ENCODE assay signal across 9 cellular contexts in the genomic region with DNA sequence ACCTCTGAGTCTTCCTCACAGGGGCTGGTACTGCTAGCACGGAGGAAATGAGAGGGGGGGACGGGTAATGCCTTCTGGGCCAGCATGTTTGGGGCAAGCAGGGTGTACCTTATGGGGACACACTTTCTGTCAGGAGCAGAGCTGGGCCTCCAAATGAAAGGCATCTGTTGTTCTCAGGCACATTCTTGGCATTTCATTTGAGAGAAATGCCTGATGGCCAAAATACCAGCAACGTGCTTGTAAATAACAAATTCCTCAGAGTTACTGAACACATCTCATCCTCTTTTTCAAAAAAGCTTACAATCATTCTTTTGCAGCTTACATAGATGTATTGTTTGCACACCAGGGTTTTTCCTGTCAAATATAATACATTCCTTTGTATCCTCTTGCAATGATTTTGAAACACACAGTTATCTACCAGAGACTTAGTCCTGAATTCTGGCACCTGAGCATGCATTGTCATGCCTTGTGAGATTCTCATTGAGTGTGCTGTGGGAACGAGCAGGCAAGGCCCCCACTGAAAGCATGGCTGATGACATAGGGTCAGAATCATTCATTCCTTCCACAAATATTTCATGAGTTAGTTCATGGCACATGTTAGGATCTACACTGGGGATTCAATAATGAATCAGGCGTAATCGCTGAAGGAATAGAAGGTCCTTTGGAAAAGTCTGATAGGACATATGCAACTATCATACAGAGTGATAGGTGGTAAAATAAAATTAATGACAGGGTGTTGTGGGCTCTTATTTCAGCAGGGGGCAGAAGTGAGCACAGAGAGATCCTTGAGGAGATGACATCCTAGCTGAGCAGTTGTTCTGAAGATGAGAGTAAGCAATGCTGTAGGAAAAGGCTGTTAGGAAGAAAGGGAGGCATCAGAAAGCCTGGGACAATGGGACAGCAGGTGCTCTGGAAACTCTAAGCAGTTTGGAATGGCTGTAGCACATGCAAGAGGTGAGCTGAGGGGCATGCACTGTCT.
DNase-seq lines count a peak whose midpoint lies in the region; ATAC-seq and TF ChIP-seq lines count a peak whose summit lies in the region.
"Had no signal": no experiment of that assay in that cellular context is flagged by ENCODE, and none has a peak within 500 bp of the region (broad histone marks: within the 10 kb centered on the region; RNA-seq: fewer than 3 reads in every experiment).

No MANE protein-coding gene starts in this region.

- H3K4me2 ChIP-seq in OCI-LY3 (ENCODE audit: low read length), result no peak overlapping the region
- H3K4me2 ChIP-seq: BLaER1 had no signal

- ATAC-seq in GM18502 (IDR thresholded peaks at IDR 0.05; ENCODE audit: poor library complexity, unreplicated experiment), result no peak

- H3K9ac ChIP-seq in OCI-LY3 (ENCODE audit: low read length), result no peak overlapping the region
- H3K9ac ChIP-seq: BLaER1 had no signal

- H3K4me3 ChIP-seq in OCI-LY3 (ENCODE audit: low read length) (no peak overlapping the region), fibroblast of pulmonary artery (replicated peaks; ENCODE audit: low read depth, low read length) (no peak overlapping the region), skeletal muscle cell (ENCODE audit: low read depth, low read length) (no peak overlapping the region)
- H3K4me3 ChIP-seq: BLaER1 had no signal

- H3K27me3 ChIP-seq in OCI-LY3 (ENCODE audit: low read depth, low read length), result 0 out of 2 replicates have a peak, but pooled peaks cover 4% of the 10 kb centered on the region
- H3K27me3 ChIP-seq: BLaER1 had no signal

- no peaks in the 10 kb centered on the region for H3K36me3 ChIP-seq in OCI-LY3 (replicated peaks; ENCODE audit: low read depth, low read length)
- H3K36me3 ChIP-seq: BLaER1 had no signal

- no peaks in the 10 kb centered on the region for H3K79me2 ChIP-seq in OCI-LY3 (ENCODE audit: low read length)

- H3K27ac ChIP-seq in OCI-LY3 (ENCODE audit: low read length), result no peak overlapping the region
- H3K27ac ChIP-seq: BLaER1 had no signal

- no peak overlapping the region for H2AFZ ChIP-seq in OCI-LY3 (ENCODE audit: low read depth, low read length)

- H4K20me1 ChIP-seq in OCI-LY3 (ENCODE audit: insufficient read depth, low read length), result 0 out of 2 replicates have a peak, but pooled peaks cover 3% of the 10 kb centered on the region
- H4K20me1 ChIP-seq: BLaER1 had no signal

- peak; percentile 13 for DNase-seq in SKM-1 treated with dmso at 0.1 percent for 144 hours (lab: John Stamatoyannopoulos, UW; ENCODE audit: unreplicated experiment)
- DNase-seq in SKM-1 (lab: John Stamatoyannopoulos, UW; ENCODE audit: unreplicated experiment), result no peak
- peak; percentile 79 for DNase-seq in fibroblast of pulmonary artery (ENCODE audit: low read depth)
- peak; percentile 29 for DNase-seq in skeletal muscle cell (ENCODE audit: low read depth)
- DNase-seq in UCSD-AML1 (lab: John Stamatoyannopoulos, UW; ENCODE audit: unreplicated experiment), result no peak
- no peak for DNase-seq in NCI-H2171 treated with DMSO at 0.1 percent for 48 hours (lab: John Stamatoyannopoulos, UW)

- TF ChIP-seq CTCF in OCI-LY3 (IDR thresholded peaks at IDR 0.05; ENCODE audit: low read depth, low read length) (peak; percentile 48), fibroblast of pulmonary artery (IDR thresholded peaks at IDR 0.05; ENCODE audit: low read length, missing control alignments) (peak; percentile 58)

- no peaks in the 10 kb centered on the region for H3K4me1 ChIP-seq in OCI-LY3 (ENCODE audit: low read length)
- H3K4me1 ChIP-seq: BLaER1 had no signal

- H3K9me3 ChIP-seq in OCI-LY3 (ENCODE audit: insufficient read depth, low read length), result no peaks in the 10 kb centered on the region
- H3K9me3 ChIP-seq: BLaER1 had no signal

Comparison
In these comparisons a context has a peak if more than half of its experiments do, and no peak if none do; other contexts are left out.
1. DNase-seq: peak in SKM-1 treated with dmso at 0.1 percent for 144 hours (single experiment), fibroblast of pulmonary artery (single experiment) and skeletal muscle cell (single experiment); none in SKM-1 (single experiment), UCSD-AML1 (single experiment) and NCI-H2171 treated with DMSO at 0.1 percent for 48 hours (single experiment).